ENCODE assay signal across 9 cellular contexts in the genomic region with DNA sequence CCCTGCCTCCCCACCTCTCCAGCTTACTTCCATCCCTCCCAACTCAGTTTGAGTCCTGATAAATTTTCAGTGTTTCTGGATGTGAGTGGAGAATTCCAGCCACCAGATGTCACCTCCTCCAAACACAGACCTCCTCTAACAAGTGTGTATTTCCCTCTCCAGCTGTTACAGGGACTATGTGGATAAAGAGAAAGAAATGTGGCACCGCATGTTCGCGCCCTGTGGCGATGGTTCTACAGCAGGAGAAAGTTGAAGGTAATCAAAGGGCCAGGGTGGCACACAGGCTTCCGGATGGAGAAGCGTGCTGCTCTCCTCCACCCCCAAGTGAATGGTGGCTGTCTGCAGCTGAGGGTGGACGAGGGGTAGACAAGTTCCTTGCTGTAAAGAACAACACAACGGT. TPM values are rescaled to one million over a fixed set of nuclear protein-coding genes. Genes with fewer than 3 reads are reported as not detected.
A peak's percentile ranks its signal among the peaks of the same experiment; 100 is the strongest.
DNase-seq lines count a peak whose midpoint lies in the region; ATAC-seq and TF ChIP-seq lines count a peak whose summit lies in the region.
"Had no signal": no experiment of that assay in that cellular context is flagged by ENCODE, and none has a peak within 500 bp of the region (broad histone marks: within the 10 kb centered on the region; RNA-seq: fewer than 3 reads in every experiment).

No MANE protein-coding gene starts in this region.

- H3K27ac Mint-ChIP-seq in type B pancreatic cell: no peak overlapping the region
- H3K27ac Mint-ChIP-seq: B cell had no signal

- H3K36me3 Mint-ChIP-seq in type B pancreatic cell: no peaks in the 10 kb centered on the region

- H3K4me1 Mint-ChIP-seq in type B pancreatic cell (ENCODE audit: unreplicated experiment): peaks cover 25% of the 10 kb centered on the region

- no peaks in the 10 kb centered on the region for H3K27me3 Mint-ChIP-seq in type B pancreatic cell

- H3K9me3 Mint-ChIP-seq in type B pancreatic cell: no peaks in the 10 kb centered on the region

- in situ Hi-C loops in astrocyte of the cerebellum (cut with HindIII; ENCODE audit: low sequenced_read_pairs): no loop called here

- H3K4me3 ChIP-seq in astrocyte of the cerebellum (ENCODE audit: low read depth, low read length): no peak overlapping the region

- peak; percentile 64 for TF ChIP-seq CTCF in astrocyte of the cerebellum (IDR thresholded peaks at IDR 0.05; ENCODE audit: low read depth, low read length, missing control alignments)
- TF ChIP-seq CTCF in type B pancreatic cell (conservative IDR thresholded peaks at IDR 0.05): peak; percentile 67

- ATAC-seq in HG03442 (IDR thresholded peaks at IDR 0.05; ENCODE audit: unreplicated experiment) (no peak), HG03159 (IDR thresholded peaks at IDR 0.05; ENCODE audit: unreplicated experiment) (no peak)

- no peak overlapping the region for H3K4me3 Mint-ChIP-seq in type B pancreatic cell
- H3K4me3 Mint-ChIP-seq: B cell had no signal

- peak; percentile 31 for DNase-seq in DMS153 (lab: John Stamatoyannopoulos, UW)
- no peak for DNase-seq in DMS153 treated with DMSO at 0.1 percent for 48 hours (lab: John Stamatoyannopoulos, UW; ENCODE audit: unreplicated experiment)
- peak; percentile 33 for DNase-seq in astrocyte of the cerebellum (ENCODE audit: low read depth)
- peak; percentile 49 for DNase-seq in kidney tubule cell (ENCODE audit: low spot score)
- no peak for DNase-seq in type B pancreatic cell (ENCODE audit: extremely low spot score, unreplicated experiment)
- no peak for DNase-seq in activated CD8-positive, alpha-beta memory T cell treated with anti-CD3 and anti-CD28 coated beads, Interleukin-2, amount 50 U/mL, for 48 hours

RNA-seq across cellular contexts. Expression of a gene that starts 14.7 kb away (rescaled TPM):
- not detected in 2 replicates for total RNA-seq in type B pancreatic cell (ENCODE audit: low replicate concordance)
- total RNA-seq: B cell had no signal

RNA-seq across cellular contexts. Expression of a gene that starts 14.8 kb away (rescaled TPM):
- total RNA-seq in type B pancreatic cell (ENCODE audit: low replicate concordance): 0.76 and 4.6 TPM in 2 replicates
- total RNA-seq: B cell had no signal

RNA-seq across cellular contexts. Expression of a gene that starts 34.0 kb away (rescaled TPM):
- 21.3 and 26.8 TPM in 2 replicates for total RNA-seq in type B pancreatic cell (ENCODE audit: low replicate concordance)

Comparison
In these comparisons a context has a peak if more than half of its experiments do, and no peak if none do; other contexts are left out.
1. DNase-seq: peak in DMS153 (single experiment), astrocyte of the cerebellum (single experiment) and kidney tubule cell (single experiment); none in DMS153 treated with DMSO at 0.1 percent for 48 hours (single experiment), type B pancreatic cell (single experiment) and activated CD8-positive, alpha-beta memory T cell treated with anti-CD3 and anti-CD28 coated beads, Interleukin-2, amount 50 U/mL, for 48 hours (single experiment).